In genomic region chr10:70540089-70540788, GRCh38 we compare ENCODE assay signal across 8 cellular contexts.
DNase-seq lines count a peak whose midpoint lies in the region; ATAC-seq and TF ChIP-seq lines count a peak whose summit lies in the region.

No MANE protein-coding gene starts in this region.

- no peaks in the 10 kb centered on the region for H3K9me3 Mint-ChIP-seq in nephron

- CTCF ChIA-PET in PC-3 (lab: Charles Lee), result interaction anchor here (0.8 to 1.0 kb wide), 2 partner anchors 78 to 79 kb away, joined by 3 to 8 read pairs; no protein-coding TSS in a partner anchor

- H3K27me3 ChIP-seq in PC-3 (ENCODE audit: low read length) (no peaks in the 10 kb centered on the region), colonic mucosa (no peaks in the 10 kb centered on the region)

- peak; percentile 64 for DNase-seq in GM10266 (ENCODE audit: extremely low spot score)
- DNase-seq in PC-3, result peak; percentile 69
- no peak for DNase-seq in colonic mucosa
- DNase-seq in medulla oblongata (ENCODE audit: extremely low spot score), result no peak
- no peak for DNase-seq in NCI-H345 treated with DMSO at 0.1 percent for 48 hours (lab: John Stamatoyannopoulos, UW; ENCODE audit: unreplicated experiment)
- no peak for DNase-seq in H4 (ENCODE audit: low spot score)

- H3K4me1 ChIP-seq in PC-3 (ENCODE audit: insufficient read depth, low read length), result peaks cover 7% of the 10 kb centered on the region; the same call in 1 of the 2 replicates
- H3K4me1 ChIP-seq in colonic mucosa, result no peaks in the 10 kb centered on the region

- H3K4me3 ChIP-seq in PC-3 (ENCODE audit: low read length) (no peak overlapping the region), colonic mucosa (no peak overlapping the region)

- peaks cover 7% of the 10 kb centered on the region for H3K27me3 Mint-ChIP-seq in nephron (ENCODE audit: low read depth)

- H3K4me3 Mint-ChIP-seq in nephron, result no peak overlapping the region

- H3K9me2 ChIP-seq in PC-3 (replicated peaks; ENCODE audit: low read length), result no peaks in the 10 kb centered on the region

- H3K36me3 Mint-ChIP-seq in nephron (ENCODE audit: low read depth), result peaks cover 5% of the 10 kb centered on the region

- intact Hi-C loops in PC-3 (cut with micrococcal nuclease), result loop anchor here (5.0 kb wide), 1 partner anchor 318 kb away; no protein-coding TSS in a partner anchor
- intact Hi-C loops in colonic mucosa (cut with DNase I), result loop anchor here (2.0 to 5.0 kb wide), 2 partner anchors 77 to 158 kb away; partner anchors contain the start of gene LRRC20

- BruUV-seq in PC-3 (replicated peaks; lab: Mats Ljungman, UMichigan), result no TSS peak

- POLR2A ChIA-PET in PC-3 (lab: Charles Lee; ENCODE audit: unreplicated experiment), result no interaction called here

- H3K9ac ChIP-seq in PC-3 (ENCODE audit: low read length) (no peak overlapping the region), colonic mucosa (ENCODE audit: low read depth in 2 of 2, low read length in 2 of 2) (no peak overlapping the region)

- peaks cover 30% of the 10 kb centered on the region for H3K4me1 Mint-ChIP-seq in nephron

- peak; percentile 66 for ATAC-seq in PC-3
- no peak for ATAC-seq in GM19395 (IDR thresholded peaks at IDR 0.05; ENCODE audit: unreplicated experiment)

- H3K79me2 ChIP-seq in PC-3 (ENCODE audit: low read length), result no peaks in the 10 kb centered on the region

- H3K9me3 ChIP-seq in PC-3 (ENCODE audit: low read length) (no peaks in the 10 kb centered on the region), colonic mucosa (no peaks in the 10 kb centered on the region)

- H3K4me2 ChIP-seq in PC-3 (ENCODE audit: low read length), result no peak overlapping the region

- H4K20me1 ChIP-seq in PC-3 (ENCODE audit: low read length), result no peaks in the 10 kb centered on the region

- H3F3A ChIP-seq in PC-3 (ENCODE audit: low read length, unreplicated experiment), result no peaks in the 10 kb centered on the region

- H3K27ac Mint-ChIP-seq in nephron, result peak overlapping the region in 2 of 3 experiments; percentile 1 to 12

- H3K27ac ChIP-seq in PC-3 (ENCODE audit: low read length), result no peak overlapping the region
- no peak overlapping the region for H3K27ac ChIP-seq in colonic mucosa

- peak; percentile 76 for TF ChIP-seq CTCF in GM10266 (IDR thresholded peaks at IDR 0.05; ENCODE audit: control insufficient read depth, insufficient read depth, low read depth, missing control alignments)
- TF ChIP-seq CTCF in PC-3 (conservative IDR thresholded peaks at IDR 0.05; ENCODE audit: low read depth, low read length), result peak; percentile 100
- peak; percentile 47 for TF ChIP-seq CTCF in colonic mucosa (IDR thresholded peaks at IDR 0.05)
- TF ChIP-seq CTCF in nephron (IDR thresholded peaks at IDR 0.05; ENCODE audit: unreplicated experiment in 3 of 3), result peak; percentile 51 to 58 (median 54)

- H3K36me3 ChIP-seq in PC-3 (ENCODE audit: low read depth, low read length) (no peaks in the 10 kb centered on the region), colonic mucosa (no peaks in the 10 kb centered on the region)

- H2AFZ ChIP-seq in PC-3 (ENCODE audit: low read length), result no peak overlapping the region

Comparison
In these comparisons a context has a peak if more than half of its experiments do, and no peak if none do; other contexts are left out.
1. DNase-seq: peak in GM10266 (single experiment) and PC-3 (single experiment); none in colonic mucosa (single experiment), medulla oblongata (single experiment), NCI-H345 treated with DMSO at 0.1 percent for 48 hours (single experiment) and H4 (single experiment).
2. CTCF ChIP-seq: peak in every context shown above with its lines; median percentile 100 in PC-3; 76 in GM10266; 54 in nephron; 47 in colonic mucosa.